Comparison of ENCODE assay signal across 24 cellular contexts in the genomic region with DNA sequence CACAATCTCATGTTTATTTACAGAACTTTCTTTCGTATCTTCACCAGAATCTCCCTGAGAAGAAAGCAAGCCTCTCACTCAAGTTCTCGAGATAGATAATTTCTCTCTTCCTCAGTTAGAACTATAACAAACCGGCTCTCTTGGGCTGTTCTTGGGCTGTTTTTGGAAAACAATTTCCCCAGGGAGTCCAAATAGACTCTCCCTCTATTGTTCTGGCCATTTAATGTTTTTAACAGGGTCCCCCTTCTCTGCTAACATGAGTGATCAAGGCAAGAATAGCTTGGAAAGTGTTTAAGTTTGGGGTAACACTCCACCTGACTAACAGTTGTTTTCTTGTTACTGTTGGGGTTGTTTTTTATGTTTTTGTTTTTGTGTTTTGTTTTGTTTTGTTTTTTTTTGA.
"Had no signal": no experiment of that assay in that cellular context is flagged by ENCODE, and none has a peak within 500 bp of the region (broad histone marks: within the 10 kb centered on the region; RNA-seq: fewer than 3 reads in every experiment).

No MANE protein-coding gene starts in this region.

- H3K4me2 ChIP-seq: neural progenitor cell, smooth muscle cell had no signal

- H3K4me1 Mint-ChIP-seq: memory B cell, nephron, neural progenitor cell had no signal

- H3K9me3 ChIP-seq: colonic mucosa, thyroid gland, vagina had no signal

- DNase-seq: colonic mucosa; effector memory CD4-positive, alpha-beta T cell; esophagus squamous epithelium; foreskin melanocyte; glutamatergic neuron; left colon; stimulated activated CD4-positive, alpha-beta T cell treated with anti-CD3 and anti-CD28 coated beads, Interleukin-12 subunit alpha, Interleukin-12 subunit beta, amount 100 ng/mL, for 4 hours; stimulated activated CD4-positive, alpha-beta T cell treated with anti-CD3 and anti-CD28 coated beads, Interleukin-1b, Interleukin-23, amount 100 ng/mL, for 48 hours; stimulated activated CD4-positive, alpha-beta T cell treated with anti-CD3 and anti-CD28 coated beads, Interleukin-4, amount 100 ng/mL, for 1 hour; stimulated activated CD8-positive, alpha-beta memory T cell treated with anti-CD3 and anti-CD28 coated beads, Interleukin-4, amount 100 ng/mL, for 48 hours; stimulated activated naive CD4-positive, alpha-beta T cell; stomach; thyroid gland; trophoblast cell had no signal

- H3K9ac ChIP-seq: neural progenitor cell, parathyroid adenoma had no signal

- H3K27me3 ChIP-seq: colonic mucosa, esophagus squamous epithelium, neural progenitor cell, stomach, thyroid gland, vagina had no signal

- H3K36me3 Mint-ChIP-seq: memory B cell, neural progenitor cell had no signal

- H3K27ac Mint-ChIP-seq: memory B cell, nephron, neural progenitor cell, progenitor cell of endocrine pancreas had no signal

- H3K36me3 ChIP-seq: colonic mucosa, esophagus squamous epithelium, neural progenitor cell, stomach, thyroid gland, vagina had no signal

- H2AFZ ChIP-seq: neural progenitor cell, parathyroid adenoma had no signal

- H3K4me3 ChIP-seq: colonic mucosa, esophagus squamous epithelium, lung, neural progenitor cell, smooth muscle cell, stomach, thyroid gland, vagina had no signal

- H3K4me1 ChIP-seq: colonic mucosa, neural progenitor cell, parathyroid adenoma, stomach, thyroid gland, vagina had no signal

- H3K27me3 Mint-ChIP-seq: dendritic cell treated with granulocyte-macrophage colony-stimulating factor and Interleukin-4, amounts not matched to agents 40 ng/mL and 50 ng/mL, for 4 days; progenitor cell of endocrine pancreas had no signal

- ATAC-seq: left colon, sciatic nerve had no signal

- H3K27ac ChIP-seq: colonic mucosa, neural progenitor cell, parathyroid adenoma, stomach, thyroid gland, vagina had no signal

- H3K4me3 Mint-ChIP-seq: dendritic cell treated with granulocyte-macrophage colony-stimulating factor and Interleukin-4, amounts not matched to agents 40 ng/mL and 50 ng/mL, for 4 days; memory B cell; nephron; neural progenitor cell had no signal
